ENCODE assay signal across 17 cellular contexts in the genomic region with DNA sequence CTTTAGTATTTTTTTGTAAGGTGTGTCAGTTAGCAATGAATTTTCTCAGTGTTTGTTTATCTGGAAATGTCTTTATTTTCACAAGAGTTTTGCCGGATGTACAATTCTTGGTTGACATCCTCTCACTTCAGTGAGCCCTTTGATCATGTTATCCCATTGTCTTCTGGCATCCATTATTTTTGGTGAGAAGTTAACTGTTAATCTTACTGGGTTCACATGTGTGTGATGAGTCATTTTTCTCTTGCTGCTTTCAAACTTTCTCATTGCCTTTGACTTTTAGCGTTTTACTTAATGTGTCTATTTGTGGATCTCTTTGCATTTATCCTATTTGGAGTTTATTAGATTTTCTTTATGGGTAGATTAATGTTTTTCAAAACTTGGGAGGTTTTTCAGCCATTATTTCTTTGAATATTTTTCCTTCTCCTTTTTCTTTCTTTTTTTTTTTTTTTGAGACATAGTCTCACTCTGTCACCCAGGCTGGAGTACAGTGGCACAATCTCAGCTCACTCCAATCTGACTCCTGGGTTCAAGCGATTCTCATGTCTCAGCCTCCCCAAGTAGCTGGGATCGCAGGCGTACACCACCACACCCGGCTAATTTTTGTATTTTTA.
DNase-seq lines count a peak whose midpoint lies in the region; ATAC-seq and TF ChIP-seq lines count a peak whose summit lies in the region.
"Had no signal": no experiment of that assay in that cellular context is flagged by ENCODE, and none has a peak within 500 bp of the region (broad histone marks: within the 10 kb centered on the region; RNA-seq: fewer than 3 reads in every experiment).

No MANE protein-coding gene starts in this region.

- no peak for TF ChIP-seq POLR2A in erythroblast (IDR thresholded peaks at IDR 0.05; ENCODE audit: low read length)

- H3K36me3 Mint-ChIP-seq in CD4-positive, alpha-beta T cell (ENCODE audit: low read depth), result peaks cover 66% of the 10 kb centered on the region
- no peaks in the 10 kb centered on the region for H3K36me3 Mint-ChIP-seq in stimulated activated effector memory CD8-positive, alpha-beta T cell treated with anti-CD3 and anti-CD28 coated beads, Interleukin-12 subunit alpha, Interleukin-12 subunit beta, amount 100 ng/mL, for 72 hours

- ATAC-seq in CD4-positive, alpha-beta T cell (ENCODE audit: poor library complexity), result peak; percentile 61
- ATAC-seq in stimulated activated effector memory CD8-positive, alpha-beta T cell treated with anti-CD3 and anti-CD28 coated beads, Interleukin-12 subunit alpha, Interleukin-12 subunit beta, amount 100 ng/mL, for 72 hours, result no peak
- no peak for ATAC-seq in GM21737 (IDR thresholded peaks at IDR 0.05; ENCODE audit: unreplicated experiment)
- ATAC-seq in GM19397 (IDR thresholded peaks at IDR 0.05; ENCODE audit: unreplicated experiment), result no peak

- DNase-seq in CD4-positive, alpha-beta T cell, result no peak
- DNase-seq in H4 (ENCODE audit: low spot score) (peak; percentile 21), SW480 (ENCODE audit: low spot score) (peak; percentile 37), erythroblast (lab: John Stamatoyannopoulos, UW) (peak; percentile 12 to 15), glomerular visceral epithelial cell (ENCODE audit: extremely low spot score) (no peak)
- DNase-seq in stimulated activated effector memory CD8-positive, alpha-beta T cell treated with anti-CD3 and anti-CD28 coated beads, Interleukin-12 subunit alpha, Interleukin-12 subunit beta, amount 100 ng/mL, for 72 hours (ENCODE audit: low spot score in 2 of 2), result no peak
- DNase-seq: anterior cingulate cortex; GDM1; KBM-7; NCI-H510A; occipital lobe; stimulated activated CD4-positive, alpha-beta T cell treated with anti-CD3 and anti-CD28 coated beads, Interleukin-4, amount 100 ng/mL, for 4 hours; SW 1271 had no signal

- H3K27me3 Mint-ChIP-seq in CD4-positive, alpha-beta T cell, result no peaks in the 10 kb centered on the region

- H3K4me3 Mint-ChIP-seq in CD4-positive, alpha-beta T cell, result no peak overlapping the region
- no peak overlapping the region for H3K4me3 Mint-ChIP-seq in stimulated activated effector memory CD8-positive, alpha-beta T cell treated with anti-CD3 and anti-CD28 coated beads, Interleukin-12 subunit alpha, Interleukin-12 subunit beta, amount 100 ng/mL, for 72 hours
- H3K4me3 Mint-ChIP-seq: CD14-positive monocyte, type B pancreatic cell had no signal

- intact Hi-C loops in CD4-positive, alpha-beta T cell (cut with DNase I, micrococcal nuclease), result no loop called here

- H3K4me1 Mint-ChIP-seq in CD4-positive, alpha-beta T cell (ENCODE audit: low read depth), result peaks cover 79% of the 10 kb centered on the region
- peaks cover 54% of the 10 kb centered on the region for H3K4me1 Mint-ChIP-seq in stimulated activated effector memory CD8-positive, alpha-beta T cell treated with anti-CD3 and anti-CD28 coated beads, Interleukin-12 subunit alpha, Interleukin-12 subunit beta, amount 100 ng/mL, for 72 hours

- H3K27me3 ChIP-seq in CD4-positive, alpha-beta T cell (ENCODE audit: control insufficient read depth, insufficient read depth, low read length), result no peaks in the 10 kb centered on the region

- peaks cover 8% of the 10 kb centered on the region for H3K9me3 ChIP-seq in CD4-positive, alpha-beta T cell (ENCODE audit: control insufficient read depth, low read length)

- H3K27ac Mint-ChIP-seq in CD4-positive, alpha-beta T cell, result peak overlapping the region; percentile 5
- no peak overlapping the region for H3K27ac Mint-ChIP-seq in stimulated activated effector memory CD8-positive, alpha-beta T cell treated with anti-CD3 and anti-CD28 coated beads, Interleukin-12 subunit alpha, Interleukin-12 subunit beta, amount 100 ng/mL, for 72 hours
- H3K27ac Mint-ChIP-seq: type B pancreatic cell had no signal

- H3K27ac ChIP-seq in CD4-positive, alpha-beta T cell (ENCODE audit: low read depth, low read length), result no peak overlapping the region

- TF ChIP-seq CTCF in CD4-positive, alpha-beta T cell (IDR thresholded peaks at IDR 0.05), result no peak

- POLR2A ChIA-PET in CD4-positive, alpha-beta T cell (lab: Charles Lee), result interaction anchor here (1.6 kb wide), 1 partner anchor 47 kb away, joined by 4 read pairs; no protein-coding TSS in a partner anchor

- CTCF ChIA-PET in CD4-positive, alpha-beta T cell (lab: Charles Lee), result interaction anchor here (1.1 kb wide), 1 partner anchor 27 kb away, joined by 3 read pairs; no protein-coding TSS in a partner anchor

- peaks cover 13% of the 10 kb centered on the region for H3K9me3 Mint-ChIP-seq in CD4-positive, alpha-beta T cell
- peaks cover 5% of the 10 kb centered on the region for H3K9me3 Mint-ChIP-seq in stimulated activated effector memory CD8-positive, alpha-beta T cell treated with anti-CD3 and anti-CD28 coated beads, Interleukin-12 subunit alpha, Interleukin-12 subunit beta, amount 100 ng/mL, for 72 hours

Comparison
In these comparisons a context has a peak if more than half of its experiments do, and no peak if none do; other contexts are left out.
1. DNase-seq: peak in H4 (single experiment), SW480 (single experiment) and erythroblast (2 of 2); none in CD4-positive, alpha-beta T cell (0 of 10), stimulated activated effector memory CD8-positive, alpha-beta T cell treated with anti-CD3 and anti-CD28 coated beads, Interleukin-12 subunit alpha, Interleukin-12 subunit beta, amount 100 ng/mL, for 72 hours (0 of 2) and glomerular visceral epithelial cell (single experiment).